In genomic region chr5:138439537-138440225, GRCh38 we compare ENCODE assay signal across 8 cellular contexts.
DNase-seq lines count a peak whose midpoint lies in the region; ATAC-seq lines count a peak whose summit lies in the region.

No MANE protein-coding gene starts in this region.

- ATAC-seq in activated naive CD8-positive, alpha-beta T cell treated with anti-CD3 and anti-CD28 coated beads, Interleukin-2, amount 50 U/mL, for 24 hours = no peak
- ATAC-seq in HG02798 (IDR thresholded peaks at IDR 0.05; ENCODE audit: poor library complexity, unreplicated experiment) (no peak), GM18909 (IDR thresholded peaks at IDR 0.05; ENCODE audit: poor library complexity, unreplicated experiment) (no peak)

- H3K27ac Mint-ChIP-seq in activated naive CD4-positive, alpha-beta T cell treated with anti-CD3 and anti-CD28 coated beads, Interleukin-2, amount 50 U/mL, for 24 hours = no peak overlapping the region
- no peak overlapping the region for H3K27ac Mint-ChIP-seq in activated naive CD8-positive, alpha-beta T cell treated with anti-CD3 and anti-CD28 coated beads, Interleukin-2, amount 50 U/mL, for 24 hours

- no peaks in the 10 kb centered on the region for H3K9me3 ChIP-seq in iPS-20b (ENCODE audit: insufficient read depth, low read depth, low read length)

- no peaks in the 10 kb centered on the region for H3K27me3 Mint-ChIP-seq in activated naive CD4-positive, alpha-beta T cell treated with anti-CD3 and anti-CD28 coated beads, Interleukin-2, amount 50 U/mL, for 24 hours
- H3K27me3 Mint-ChIP-seq in activated naive CD8-positive, alpha-beta T cell treated with anti-CD3 and anti-CD28 coated beads, Interleukin-2, amount 50 U/mL, for 24 hours = no peaks in the 10 kb centered on the region

- peak overlapping the region; percentile 66 for H3K4me3 Mint-ChIP-seq in activated naive CD4-positive, alpha-beta T cell treated with anti-CD3 and anti-CD28 coated beads, Interleukin-2, amount 50 U/mL, for 24 hours
- peak overlapping the region; percentile 69 for H3K4me3 Mint-ChIP-seq in activated naive CD8-positive, alpha-beta T cell treated with anti-CD3 and anti-CD28 coated beads, Interleukin-2, amount 50 U/mL, for 24 hours

- H3K9ac ChIP-seq in iPS-20b (ENCODE audit: low read depth, low read length) = peak overlapping the region; percentile 80; the same call in 1 of the 2 replicates

- H3K4me1 ChIP-seq in iPS-20b (ENCODE audit: insufficient read depth, low read length) = peaks cover 4% of the 10 kb centered on the region; the same call in 1 of the 2 replicates

- H3K4me3 ChIP-seq in iPS-20b (ENCODE audit: low read length) = peak overlapping the region; percentile 89

- H3K27ac ChIP-seq in iPS-20b (ENCODE audit: low read length) = no peak overlapping the region

- no peak for DNase-seq in activated naive CD4-positive, alpha-beta T cell treated with Interleukin-2 at 50 U/mL for 16 hours
- DNase-seq in activated naive CD8-positive, alpha-beta T cell treated with anti-CD3 and anti-CD28 coated beads, Interleukin-2, amount 50 U/mL, for 24 hours = no peak
- DNase-seq in superior temporal gyrus (ENCODE audit: extremely low spot score) (peak; percentile 32), cortex of kidney (lab: John Stamatoyannopoulos, UW) (no peak)

- H3K4me1 Mint-ChIP-seq in activated naive CD4-positive, alpha-beta T cell treated with anti-CD3 and anti-CD28 coated beads, Interleukin-2, amount 50 U/mL, for 24 hours = peaks cover 23% of the 10 kb centered on the region
- peaks cover 10% of the 10 kb centered on the region for H3K4me1 Mint-ChIP-seq in activated naive CD8-positive, alpha-beta T cell treated with anti-CD3 and anti-CD28 coated beads, Interleukin-2, amount 50 U/mL, for 24 hours

- 0 out of 2 replicates have a peak, but pooled peaks cover 3% of the 10 kb centered on the region for H3K27me3 ChIP-seq in iPS-20b (ENCODE audit: insufficient read depth, low read length)

- no peaks in the 10 kb centered on the region for H3K9me3 Mint-ChIP-seq in activated naive CD4-positive, alpha-beta T cell treated with anti-CD3 and anti-CD28 coated beads, Interleukin-2, amount 50 U/mL, for 24 hours
- H3K9me3 Mint-ChIP-seq in activated naive CD8-positive, alpha-beta T cell treated with anti-CD3 and anti-CD28 coated beads, Interleukin-2, amount 50 U/mL, for 24 hours = no peaks in the 10 kb centered on the region

- peaks cover 20% of the 10 kb centered on the region for H3K36me3 ChIP-seq in iPS-20b (ENCODE audit: insufficient read depth, low read depth, low read length)

- peaks cover 7% of the 10 kb centered on the region for H3K36me3 Mint-ChIP-seq in activated naive CD4-positive, alpha-beta T cell treated with anti-CD3 and anti-CD28 coated beads, Interleukin-2, amount 50 U/mL, for 24 hours
- H3K36me3 Mint-ChIP-seq in activated naive CD8-positive, alpha-beta T cell treated with anti-CD3 and anti-CD28 coated beads, Interleukin-2, amount 50 U/mL, for 24 hours (ENCODE audit: low read depth) = peaks cover 5% of the 10 kb centered on the region
